Comparison of ENCODE assay signal across 1 cellular context in genomic region chr10:26524161-26524831, GRCh38.
A peak's percentile ranks its signal among the peaks of the same experiment; 100 is the strongest.
TF ChIP-seq lines count a peak whose summit lies in the region.

No MANE protein-coding gene starts in this region.

TF ChIP-seq in HEK293, 187 proteins besides CTCF, POLR2A, EP300 and RAD21 (continued from another document and continues in another):
- TF ChIP-seq ZNF513 (tag by site-specific recombination; IDR thresholded peaks at IDR 0.05) = peak; percentile 73
- peak; percentile 82 for TF ChIP-seq KLF8 (tag by site-specific recombination; IDR thresholded peaks at IDR 0.05)
- no peak for TF ChIP-seq ZNF132 (tag by site-specific recombination; IDR thresholded peaks at IDR 0.05; ENCODE audit: borderline replicate concordance)
- no peak for TF ChIP-seq ZNF169 (tag by site-specific recombination; IDR thresholded peaks at IDR 0.05)
- peak; percentile 71 for TF ChIP-seq SP2 (tag by site-specific recombination; IDR thresholded peaks at IDR 0.05)
- no peak for TF ChIP-seq ZNF555 (tag by site-specific recombination; conservative IDR thresholded peaks at IDR 0.05)
- peak; percentile 23; the same call in 1 of the 2 replicates for TF ChIP-seq ZNF146 (tag by site-specific recombination; IDR thresholded peaks at IDR 0.05)
- peak; percentile 87 for TF ChIP-seq ZBTB21 (tag by site-specific recombination; IDR thresholded peaks at IDR 0.05)
- no peak for TF ChIP-seq ZNF670 (tag by site-specific recombination; IDR thresholded peaks at IDR 0.05; ENCODE audit: low read depth)
- TF ChIP-seq ZNF768 (tag by site-specific recombination; IDR thresholded peaks at IDR 0.05) = no peak
- no peak for TF ChIP-seq ZNF248 (tag by site-specific recombination; IDR thresholded peaks at IDR 0.05)
- peak; percentile 53; the same call in 1 of the 2 replicates for TF ChIP-seq GLIS2 (tag by site-specific recombination; IDR thresholded peaks at IDR 0.05)
- TF ChIP-seq IKZF3 (tag by site-specific recombination; IDR thresholded peaks at IDR 0.05) = peak; percentile 91
- peak; percentile 58; the same call in 1 of the 2 replicates for TF ChIP-seq ZNF391 (tag by site-specific recombination; IDR thresholded peaks at IDR 0.05; ENCODE audit: borderline replicate concordance, low read depth)
- TF ChIP-seq ZFP69B (tag by site-specific recombination; IDR thresholded peaks at IDR 0.05) = peak; percentile 78; the same call in 1 of the 2 replicates
- TF ChIP-seq ZNF24 (tag by site-specific recombination; IDR thresholded peaks at IDR 0.05) = peak; percentile 90
- TF ChIP-seq REST (tag by site-specific recombination; IDR thresholded peaks at IDR 0.05) = no peak
- peak; percentile 96 for TF ChIP-seq GLIS1 (tag by site-specific recombination; IDR thresholded peaks at IDR 0.05)
- TF ChIP-seq HOXC10 (CRISPR knock-in tag; IDR thresholded peaks at IDR 0.05) = no peak
- no peak; the same call in 1 of the 2 replicates for TF ChIP-seq SCRT1 (tag by site-specific recombination; IDR thresholded peaks at IDR 0.05; ENCODE audit: borderline replicate concordance)
- TF ChIP-seq ZIC2 (tag by site-specific recombination; IDR thresholded peaks at IDR 0.05) = peak; percentile 95
- TF ChIP-seq ZEB2 (tag by site-specific recombination; IDR thresholded peaks at IDR 0.05) = peak; percentile 98
- peak; percentile 77 for TF ChIP-seq ZNF335 (tag by site-specific recombination; conservative IDR thresholded peaks at IDR 0.05)
- TF ChIP-seq MEIS1 (CRISPR knock-in tag; IDR thresholded peaks at IDR 0.05; ENCODE audit: borderline replicate concordance) = no peak
- peak; percentile 91 for TF ChIP-seq WT1 (tag by site-specific recombination; IDR thresholded peaks at IDR 0.05)
- TF ChIP-seq ZSCAN23 (tag by site-specific recombination; IDR thresholded peaks at IDR 0.05) = peak; percentile 64
- no peak for TF ChIP-seq KLF16 (tag by site-specific recombination; IDR thresholded peaks at IDR 0.05)
- 0 out of 2 replicates have a peak, but pooled peaks have one; percentile 13 for TF ChIP-seq KLF1 (tag by site-specific recombination; IDR thresholded peaks at IDR 0.05)
- TF ChIP-seq MZF1 (tag by site-specific recombination; IDR thresholded peaks at IDR 0.05; ENCODE audit: borderline replicate concordance) = 0 out of 2 replicates have a peak, but pooled peaks have one; percentile 60
- TF ChIP-seq ZNF518A (tag by site-specific recombination; conservative IDR thresholded peaks at IDR 0.05; ENCODE audit: low read depth) = peak; percentile 39
- no peak for TF ChIP-seq ZNF626 (tag by site-specific recombination; IDR thresholded peaks at IDR 0.05)
- TF ChIP-seq ZNF426 (tag by site-specific recombination; IDR thresholded peaks at IDR 0.05) = no peak
- TF ChIP-seq, protein P1, sequence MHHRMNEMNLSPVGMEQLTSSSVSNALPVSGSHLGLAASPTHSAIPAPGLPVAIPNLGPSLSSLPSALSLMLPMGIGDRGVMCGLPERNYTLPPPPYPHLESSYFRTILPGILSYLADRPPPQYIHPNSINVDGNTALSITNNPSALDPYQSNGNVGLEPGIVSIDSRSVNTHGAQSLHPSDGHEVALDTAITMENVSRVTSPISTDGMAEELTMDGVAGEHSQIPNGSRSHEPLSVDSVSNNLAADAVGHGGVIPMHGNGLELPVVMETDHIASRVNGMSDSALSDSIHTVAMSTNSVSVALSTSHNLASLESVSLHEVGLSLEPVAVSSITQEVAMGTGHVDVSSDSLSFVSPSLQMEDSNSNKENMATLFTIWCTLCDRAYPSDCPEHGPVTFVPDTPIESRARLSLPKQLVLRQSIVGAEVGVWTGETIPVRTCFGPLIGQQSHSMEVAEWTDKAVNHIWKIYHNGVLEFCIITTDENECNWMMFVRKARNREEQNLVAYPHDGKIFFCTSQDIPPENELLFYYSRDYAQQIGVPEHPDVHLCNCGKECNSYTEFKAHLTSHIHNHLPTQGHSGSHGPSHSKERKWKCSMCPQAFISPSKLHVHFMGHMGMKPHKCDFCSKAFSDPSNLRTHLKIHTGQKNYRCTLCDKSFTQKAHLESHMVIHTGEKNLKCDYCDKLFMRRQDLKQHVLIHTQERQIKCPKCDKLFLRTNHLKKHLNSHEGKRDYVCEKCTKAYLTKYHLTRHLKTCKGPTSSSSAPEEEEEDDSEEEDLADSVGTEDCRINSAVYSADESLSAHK (tag by site-specific recombination; IDR thresholded peaks at IDR 0.05) = peak; percentile 83
- TF ChIP-seq, protein P2, sequence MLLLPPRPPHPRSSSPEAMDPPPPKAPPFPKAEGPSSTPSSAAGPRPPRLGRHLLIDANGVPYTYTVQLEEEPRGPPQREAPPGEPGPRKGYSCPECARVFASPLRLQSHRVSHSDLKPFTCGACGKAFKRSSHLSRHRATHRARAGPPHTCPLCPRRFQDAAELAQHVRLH (tag by site-specific recombination; IDR thresholded peaks at IDR 0.05) = peak; percentile 73
- peak; percentile 76 for TF ChIP-seq TSHZ1 (tag by site-specific recombination; IDR thresholded peaks at IDR 0.05; ENCODE audit: borderline replicate concordance)
- peak; percentile 91 for TF ChIP-seq SP7 (tag by site-specific recombination; IDR thresholded peaks at IDR 0.05)
- TF ChIP-seq HOXD13 (CRISPR knock-in tag; IDR thresholded peaks at IDR 0.05; ENCODE audit: borderline replicate concordance) = no peak
- TF ChIP-seq YY1 (tag by site-specific recombination; IDR thresholded peaks at IDR 0.05) = 0 out of 2 replicates have a peak, but pooled peaks have one; percentile 5
- TF ChIP-seq SP3 (tag by site-specific recombination; IDR thresholded peaks at IDR 0.05) = no peak
- TF ChIP-seq ZNF658 (tag by site-specific recombination; IDR thresholded peaks at IDR 0.05) = no peak
- TF ChIP-seq ZNF449 (tag by site-specific recombination; IDR thresholded peaks at IDR 0.05) = peak; percentile 31; the same call in 1 of the 2 replicates
- TF ChIP-seq ZNF416 (tag by site-specific recombination; IDR thresholded peaks at IDR 0.05) = no peak
- TF ChIP-seq ZNF366 (tag by site-specific recombination; conservative IDR thresholded peaks at IDR 0.05) = peak; percentile 80; the same call in 1 of the 2 replicates
- TF ChIP-seq, protein P3, sequence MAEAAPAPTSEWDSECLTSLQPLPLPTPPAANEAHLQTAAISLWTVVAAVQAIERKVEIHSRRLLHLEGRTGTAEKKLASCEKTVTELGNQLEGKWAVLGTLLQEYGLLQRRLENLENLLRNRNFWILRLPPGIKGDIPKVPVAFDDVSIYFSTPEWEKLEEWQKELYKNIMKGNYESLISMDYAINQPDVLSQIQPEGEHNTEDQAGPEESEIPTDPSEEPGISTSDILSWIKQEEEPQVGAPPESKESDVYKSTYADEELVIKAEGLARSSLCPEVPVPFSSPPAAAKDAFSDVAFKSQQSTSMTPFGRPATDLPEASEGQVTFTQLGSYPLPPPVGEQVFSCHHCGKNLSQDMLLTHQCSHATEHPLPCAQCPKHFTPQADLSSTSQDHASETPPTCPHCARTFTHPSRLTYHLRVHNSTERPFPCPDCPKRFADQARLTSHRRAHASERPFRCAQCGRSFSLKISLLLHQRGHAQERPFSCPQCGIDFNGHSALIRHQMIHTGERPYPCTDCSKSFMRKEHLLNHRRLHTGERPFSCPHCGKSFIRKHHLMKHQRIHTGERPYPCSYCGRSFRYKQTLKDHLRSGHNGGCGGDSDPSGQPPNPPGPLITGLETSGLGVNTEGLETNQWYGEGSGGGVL (tag by site-specific recombination; IDR thresholded peaks at IDR 0.05) = peak; percentile 80
